24 cellular contexts compared by ENCODE assay signal in genomic region chr1:242431786-242432185, GRCh38.
"Had no signal": no experiment of that assay in that cellular context is flagged by ENCODE, and none has a peak within 500 bp of the region (broad histone marks: within the 10 kb centered on the region; RNA-seq: fewer than 3 reads in every experiment).

No MANE protein-coding gene starts in this region.

- DNase-seq: activated CD4-positive, alpha-beta T cell treated with anti-CD3 and anti-CD28 coated beads for 36 hours; activated CD4-positive, alpha-beta T cell treated with anti-CD3 and anti-CD28 coated beads, Interleukin-2, amount 10 ng/mL, durations not matched to agents 7 days and 5 days; activated CD4-positive, alpha-beta T cell treated with anti-CD3 and anti-CD28 coated beads, Interleukin-2, amount 50 U/mL, for 48 hours; activated CD8-positive, alpha-beta T cell treated with anti-CD3 and anti-CD28 coated beads, Interleukin-2, amount 10 ng/mL, durations not matched to agents 7 days and 5 days; activated gamma-delta T cell; activated naive CD4-positive, alpha-beta T cell treated with Interleukin-2 at 50 U/mL for 16 hours; activated naive CD8-positive, alpha-beta T cell treated with anti-CD3 and anti-CD28 coated beads, Interleukin-2, amount 10 ng/mL, durations not matched to agents 7 days and 5 days; activated T-cell treated with anti-CD3 and anti-CD28 coated beads, Interleukin-2, amount 50 U/mL, for 24 hours; amygdala; IMR-90; NCI-H1105; NCI-H1417 treated with DMSO at 0.1 percent for 48 hours; NCI-H1694; NCI-H1930; NCI-H2081 treated with DMSO at 0.1 percent for 48 hours; NCI-H2171 treated with DMSO at 0.1 percent for 48 hours; NCI-H2227 treated with DMSO at 0.1 percent for 48 hours; NCI-H510A treated with DMSO at 0.1 percent for 48 hours; NCI-H774; SHP77 treated with DMSO at 0.1 percent for 48 hours; T1000 had no signal

- H3K27me3 ChIP-seq: ascending aorta, cardiac muscle cell had no signal

- H3K4me3 ChIP-seq: ascending aorta, cardiac muscle cell, K562 had no signal

- H3K27ac ChIP-seq: ascending aorta, cardiac muscle cell had no signal

- H3K4me1 ChIP-seq: ascending aorta had no signal

- H3K36me3 ChIP-seq: cardiac muscle cell had no signal

- H3K9me3 ChIP-seq: ascending aorta had no signal
